ENCODE assay signal across 19 cellular contexts in genomic region chr10:13681095-13681494, GRCh38.
DNase-seq lines count a peak whose midpoint lies in the region; ATAC-seq and TF ChIP-seq lines count a peak whose summit lies in the region.
"Had no signal": no experiment of that assay in that cellular context is flagged by ENCODE, and none has a peak within 500 bp of the region (broad histone marks: within the 10 kb centered on the region; RNA-seq: fewer than 3 reads in every experiment).

No MANE protein-coding gene starts in this region.

- H2BK12ac ChIP-seq in mesenchymal stem cell (ENCODE audit: low read length in 2 of 2): no peak overlapping the region

- H2BK15ac ChIP-seq in mesenchymal stem cell (ENCODE audit: low read depth, poor library complexity, severe bottlenecking): no peak overlapping the region

- H3K27me3 ChIP-seq in mesenchymal stem cell (ENCODE audit: control insufficient read depth in 1 of 2, insufficient read depth in 1 of 2, low read length in 2 of 2): no peaks in the 10 kb centered on the region
- H3K27me3 ChIP-seq: left lung, stomach, upper lobe of right lung had no signal

- TF ChIP-seq CTCF in VCaP (conservative IDR thresholded peaks at IDR 0.05): no peak
- TF ChIP-seq CTCF in coronary artery (IDR thresholded peaks at IDR 0.05): no peak

- H3K23ac ChIP-seq in mesenchymal stem cell (ENCODE audit: low read length in 2 of 2): no peak overlapping the region

- H3K4ac ChIP-seq in mesenchymal stem cell (ENCODE audit: low read depth in 1 of 2, low read length in 2 of 2): no peak overlapping the region

- DNase-seq in DMS153 treated with DMSO at 0.1 percent for 48 hours (lab: John Stamatoyannopoulos, UW; ENCODE audit: unreplicated experiment) (peak; percentile 70), NCI-H146 (lab: John Stamatoyannopoulos, UW) (peak; percentile 86), mesenchymal stem cell (no peak), coronary artery (ENCODE audit: low spot score) (no peak), cortex of kidney (lab: John Stamatoyannopoulos, UW) (no peak)
- DNase-seq in stimulated activated naive CD4-positive, alpha-beta T cell (lab: John Stamatoyannopoulos, UW): no peak
- DNase-seq: activated CD8-positive, alpha-beta memory T cell treated with anti-CD3 and anti-CD28 coated beads, Interleukin-2, amount 10 ng/mL, durations not matched to agents 7 days and 5 days; CD4-positive, alpha-beta memory T cell; glutamatergic neuron; left lung; midbrain; NCI-H1105; stimulated activated CD4-positive, alpha-beta T cell treated with anti-CD3 and anti-CD28 coated beads, Interleukin-4, amount 100 ng/mL, for 24 hours; stomach; upper lobe of right lung had no signal

- ATAC-seq in HG03108 (IDR thresholded peaks at IDR 0.05; ENCODE audit: unreplicated experiment): no peak
- ATAC-seq: activated CD8-positive, alpha-beta memory T cell treated with anti-CD3 and anti-CD28 coated beads, Interleukin-2, amount 10 ng/mL, durations not matched to agents 7 days and 5 days; left lung; upper lobe of right lung had no signal

- H2AFZ ChIP-seq in mesenchymal stem cell (ENCODE audit: low read depth, low read length): no peak overlapping the region

- no peak overlapping the region for H3K14ac ChIP-seq in mesenchymal stem cell (ENCODE audit: low read length in 2 of 2)

- H3K79me1 ChIP-seq in mesenchymal stem cell (replicated peaks; ENCODE audit: low read length, poor library complexity, severe bottlenecking): peaks cover 19% of the 10 kb centered on the region

- H3K27ac ChIP-seq in VCaP (peak overlapping the region; percentile 36), mesenchymal stem cell (ENCODE audit: low read length, poor library complexity, severe bottlenecking) (peak overlapping the region; percentile 16), coronary artery (no peak overlapping the region)
- H3K27ac ChIP-seq: left lung, skin epidermis, stomach, upper lobe of right lung had no signal

- H3K9me3 ChIP-seq in mesenchymal stem cell (ENCODE audit: control insufficient read depth, low read length): no peaks in the 10 kb centered on the region
- H3K9me3 ChIP-seq: HAP-1, left lung, stomach, upper lobe of right lung had no signal

- H2BK5ac ChIP-seq in mesenchymal stem cell (ENCODE audit: low read depth, low read length, poor library complexity, severe bottlenecking): no peak overlapping the region

- H3K18ac ChIP-seq in mesenchymal stem cell (ENCODE audit: low read depth in 1 of 2, low read length in 2 of 2): no peak overlapping the region

- H4K8ac ChIP-seq in mesenchymal stem cell (ENCODE audit: low read length): no peak overlapping the region

- no peak overlapping the region for H2BK120ac ChIP-seq in mesenchymal stem cell (ENCODE audit: low read depth, low read length)

- peaks cover 48 to 51% of the 10 kb centered on the region in 2 experiments for H3K36me3 ChIP-seq in mesenchymal stem cell (ENCODE audit: control insufficient read depth in 1 of 2, insufficient read depth in 2 of 2, low read depth in 1 of 2, low read length in 2 of 2)
- H3K36me3 ChIP-seq: HAP-1, upper lobe of right lung had no signal

- H3K4me1 ChIP-seq in mesenchymal stem cell (ENCODE audit: control insufficient read depth, insufficient read depth, low read depth, low read length): peaks cover 14% of the 10 kb centered on the region

- H4K91ac ChIP-seq in mesenchymal stem cell (ENCODE audit: low read length): no peak overlapping the region

- 91% methylated on average over 4 of the region's 4 CpGs for WGBS in mesenchymal stem cell

- H3K4me3 ChIP-seq in mesenchymal stem cell (ENCODE audit: insufficient read depth in 1 of 2, low read depth in 1 of 2, low read length in 2 of 2) (no peak overlapping the region), coronary artery (no peak overlapping the region)
- H3K4me3 ChIP-seq: HAP-1, left lung, skin epidermis, stomach, upper lobe of right lung had no signal

- peak overlapping the region; percentile 84 for H2AK5ac ChIP-seq in mesenchymal stem cell (ENCODE audit: low read length, severe bottlenecking)

- no peak overlapping the region for H3K4me2 ChIP-seq in mesenchymal stem cell (ENCODE audit: low read length, poor library complexity, severe bottlenecking)

- no peak overlapping the region for H3K9ac ChIP-seq in mesenchymal stem cell (ENCODE audit: low read length)

Comparison
In these comparisons a context has a peak if more than half of its experiments do, and no peak if none do; other contexts are left out.
1. DNase-seq: peak in DMS153 treated with DMSO at 0.1 percent for 48 hours (single experiment) and NCI-H146 (single experiment); none in mesenchymal stem cell (single experiment), coronary artery (single experiment), stimulated activated naive CD4-positive, alpha-beta T cell (0 of 6) and cortex of kidney (single experiment).
2. H3K27ac ChIP-seq: peak in VCaP (single experiment) and mesenchymal stem cell (single experiment); none in coronary artery (0 of 2).